In the genomic region with DNA sequence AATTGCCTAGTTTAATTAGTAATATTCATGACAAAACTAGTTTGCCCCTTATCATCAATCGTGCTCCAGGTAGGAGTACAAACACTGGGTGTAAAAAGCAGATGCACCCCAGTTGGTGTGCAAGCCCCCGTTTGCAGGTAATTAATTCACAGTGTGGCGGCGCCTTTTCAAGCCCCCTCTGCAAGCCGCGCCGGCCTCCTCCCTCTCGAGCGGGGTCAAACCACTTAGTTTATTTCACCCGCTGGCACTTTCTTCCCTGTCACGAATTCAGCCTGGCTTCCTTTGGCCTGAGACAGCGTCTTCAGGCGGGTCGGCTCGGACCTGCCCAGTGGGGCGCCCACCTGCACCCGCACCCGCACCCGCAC, we compare ENCODE assay signal across 8 cellular contexts.
DNase-seq lines count a peak whose midpoint lies in the region; ATAC-seq and TF ChIP-seq lines count a peak whose summit lies in the region.

No MANE protein-coding gene starts in this region.

- peak overlapping the region; percentile 75 for H3K4me3 ChIP-seq in WERI-Rb-1 (ENCODE audit: low read depth, low read length)
- H3K4me3 ChIP-seq in iPS-20b (ENCODE audit: low read length), result peak overlapping the region; percentile 90
- H3K4me3 ChIP-seq in subcutaneous abdominal adipose tissue (ENCODE audit: low read depth in 1 of 5, low read length in 5 of 5), result peak overlapping the region; percentile 54 to 91 (median 74)

- DNase-seq in NCI-H1417 treated with DMSO at 0.1 percent for 48 hours (lab: John Stamatoyannopoulos, UW), result peak; percentile 57
- DNase-seq in NCI-H1417 (lab: John Stamatoyannopoulos, UW), result no peak
- DNase-seq in WERI-Rb-1, result no peak
- no peak for DNase-seq in DMS53 treated with DMSO at 0.1 percent for 48 hours (lab: John Stamatoyannopoulos, UW; ENCODE audit: unreplicated experiment)
- no peak for DNase-seq in dedifferentiated amniotic fluid mesenchymal stem cell (ENCODE audit: extremely low spot score)

- H3K9ac ChIP-seq in iPS-20b (ENCODE audit: low read depth, low read length) (no peak overlapping the region), subcutaneous abdominal adipose tissue (ENCODE audit: low read length in 5 of 5) (peak overlapping the region in 3 of 5 donors; percentile 50 to 74 (median 71))

- H3K9me3 ChIP-seq in WERI-Rb-1 (ENCODE audit: severe bottlenecking) (no peaks in the 10 kb centered on the region), iPS-20b (ENCODE audit: insufficient read depth, low read depth, low read length) (no peaks in the 10 kb centered on the region), subcutaneous abdominal adipose tissue (ENCODE audit: control insufficient read depth in 5 of 5, low read length in 5 of 5) (no peaks in the 10 kb centered on the region)

- H3K36me3 ChIP-seq in WERI-Rb-1 (no peaks in the 10 kb centered on the region), iPS-20b (ENCODE audit: insufficient read depth, low read depth, low read length) (no peaks in the 10 kb centered on the region), subcutaneous abdominal adipose tissue (ENCODE audit: control insufficient read depth in 5 of 5, insufficient read depth in 5 of 5, low read length in 5 of 5) (no peaks in the 10 kb centered on the region)

- H3K4me1 ChIP-seq in iPS-20b (ENCODE audit: insufficient read depth, low read length) (peaks cover 12% of the 10 kb centered on the region), subcutaneous abdominal adipose tissue (ENCODE audit: control insufficient read depth in 5 of 5, insufficient read depth in 5 of 5, low read length in 5 of 5) (peaks cover 2 to 39% (median 30%) of the 10 kb centered on the region in 5 donors)

- H3K27me3 ChIP-seq in WERI-Rb-1 (ENCODE audit: insufficient read depth, low read depth, severe bottlenecking) (peaks cover 40% of the 10 kb centered on the region), iPS-20b (ENCODE audit: insufficient read depth, low read length) (peaks cover 86% of the 10 kb centered on the region), subcutaneous abdominal adipose tissue (ENCODE audit: control insufficient read depth in 5 of 5, insufficient read depth in 4 of 5, low read length in 5 of 5) (no peaks in the 10 kb centered on the region)

- TF ChIP-seq CTCF in WERI-Rb-1 (IDR thresholded peaks at IDR 0.05; ENCODE audit: low read depth, low read length), result no peak

- H3K27ac ChIP-seq in WERI-Rb-1, result no peak overlapping the region
- H3K27ac ChIP-seq in iPS-20b (ENCODE audit: low read length), result no peak overlapping the region
- H3K27ac ChIP-seq in subcutaneous abdominal adipose tissue (ENCODE audit: low read depth, low read length), result no peak overlapping the region

- no peak for ATAC-seq in HG03460 (IDR thresholded peaks at IDR 0.05; ENCODE audit: unreplicated experiment)
